ENCODE assay signal across 1 cellular context in genomic region chr5:80487444-80487828, GRCh38.
A peak's percentile ranks its signal among the peaks of the same experiment; 100 is the strongest.
TF ChIP-seq lines count a peak whose summit lies in the region.

No MANE protein-coding gene starts in this region.

TF ChIP-seq in HEK293, 187 proteins besides CTCF, POLR2A, EP300 and RAD21 (continued from another document):
- no peak for TF ChIP-seq ZSCAN5A (tag by site-specific recombination; IDR thresholded peaks at IDR 0.05)
- no peak for TF ChIP-seq ZNF449 (tag by site-specific recombination; IDR thresholded peaks at IDR 0.05)
- no peak for TF ChIP-seq GFI1B (tag by site-specific recombination; IDR thresholded peaks at IDR 0.05)
- TF ChIP-seq ZNF704 (tag by site-specific recombination; IDR thresholded peaks at IDR 0.05) = no peak
- TF ChIP-seq ZNF2 (tag by site-specific recombination; IDR thresholded peaks at IDR 0.05) = no peak
- no peak for TF ChIP-seq ZNF76 (tag by site-specific recombination; IDR thresholded peaks at IDR 0.05; ENCODE audit: borderline replicate concordance, low read depth)
- no peak for TF ChIP-seq ZNF529 (tag by site-specific recombination; IDR thresholded peaks at IDR 0.05; ENCODE audit: insufficient replicate concordance)
- no peak for TF ChIP-seq ZNF621 (tag by site-specific recombination; IDR thresholded peaks at IDR 0.05)
- 0 out of 2 replicates have a peak, but pooled peaks have one; percentile 49 for TF ChIP-seq ZNF324 (tag by site-specific recombination; IDR thresholded peaks at IDR 0.05)
- TF ChIP-seq SETDB1 (IDR thresholded peaks at IDR 0.05; ENCODE audit: insufficient read length, low read length) = peak; percentile 6
TF ChIP-seq in HEK293: peak in this region for 5.
